8 cellular contexts compared by ENCODE assay signal in the genomic region with DNA sequence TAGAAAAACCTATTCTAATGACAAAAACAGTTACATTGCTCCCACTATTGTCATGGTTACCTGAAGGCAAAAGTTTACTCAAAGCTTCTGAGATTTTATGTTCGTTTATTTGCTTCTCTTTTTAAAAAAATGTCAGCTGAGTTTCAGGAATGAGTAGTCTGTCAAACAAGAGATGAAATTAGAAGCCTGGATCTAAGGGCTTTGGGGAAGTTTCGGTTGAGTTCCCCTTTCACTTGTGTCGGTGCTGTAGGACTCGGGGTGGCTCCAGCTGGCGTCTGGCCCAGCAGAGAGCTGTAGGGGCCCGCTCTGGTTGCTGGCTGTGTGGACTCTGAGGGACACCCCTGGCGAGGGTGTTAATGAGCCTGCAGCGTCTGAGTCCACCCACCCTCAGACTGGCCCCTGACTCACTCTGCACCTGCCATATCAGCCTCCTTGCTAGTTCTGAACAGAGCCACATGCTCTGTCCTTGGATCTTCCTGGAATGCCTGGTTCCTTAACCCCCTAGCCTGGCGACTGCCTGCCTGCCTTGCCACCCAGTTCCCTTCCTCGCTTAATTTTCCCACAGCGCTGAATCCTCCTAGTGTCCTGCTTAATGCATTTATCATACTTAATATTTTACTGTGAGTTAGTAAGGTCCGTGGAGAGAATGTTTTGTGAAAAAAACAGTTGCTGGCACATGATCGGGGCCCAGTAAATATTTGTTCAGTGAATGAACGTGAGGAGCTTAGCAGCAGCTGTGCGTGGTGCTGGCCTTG. TPM values are rescaled to one million over a fixed set of nuclear protein-coding genes. Genes with fewer than 3 reads are reported as not detected.
DNase-seq lines count a peak whose midpoint lies in the region; ATAC-seq and TF ChIP-seq lines count a peak whose summit lies in the region.

No MANE protein-coding gene starts in this region.

- no peak for TF ChIP-seq CTCF in HL-60 (IDR thresholded peaks at IDR 0.05; ENCODE audit: insufficient read depth, low read length)
- no peak for TF ChIP-seq CTCF in astrocyte of the cerebellum (IDR thresholded peaks at IDR 0.05; ENCODE audit: low read depth, low read length, missing control alignments)

- DNase-seq in Daoy (ENCODE audit: low read depth) = peak; percentile 30
- DNase-seq in HL-60 (ENCODE audit: low read depth in 1 of 2, low spot score in 1 of 2) = peak; percentile 65 to 82
- DNase-seq in RKO (ENCODE audit: low spot score) = peak; percentile 91
- no peak for DNase-seq in astrocyte of the cerebellum (ENCODE audit: low read depth)
- DNase-seq in sciatic nerve (ENCODE audit: low spot score) = no peak
- DNase-seq in middle frontal gyrus (ENCODE audit: extremely low spot score, low spot score) = no peak

- no peaks in the 10 kb centered on the region for H3K9me3 ChIP-seq in iPS-15b (ENCODE audit: control insufficient read depth, insufficient read depth, low read length)

- peaks cover 6% of the 10 kb centered on the region for H3K36me3 ChIP-seq in iPS-15b (ENCODE audit: control insufficient read depth, insufficient read depth, low read length)

- intact Hi-C loops in sciatic nerve (cut with DNase I) = no loop called here

- peak overlapping the region; percentile 86 for H3K27ac ChIP-seq in HL-60 (replicated peaks)

- H3K9ac ChIP-seq in iPS-15b (ENCODE audit: low read depth, low read length) = no peak overlapping the region

- H3K4me1 ChIP-seq in iPS-15b (ENCODE audit: control insufficient read depth, insufficient read depth, low read length) = peaks cover 3% of the 10 kb centered on the region

- H3K4me3 ChIP-seq in HL-60 (replicated peaks; ENCODE audit: insufficient read depth, low read length) = peak overlapping the region; percentile 72
- peak overlapping the region; percentile 59 for H3K4me3 ChIP-seq in astrocyte of the cerebellum (ENCODE audit: low read depth, low read length)
- peak overlapping the region; percentile 30 for H3K4me3 ChIP-seq in iPS-15b (ENCODE audit: low read depth, low read length)

- ATAC-seq in sciatic nerve = peak; percentile 8
- no peak for ATAC-seq in HG02759 (IDR thresholded peaks at IDR 0.05; ENCODE audit: unreplicated experiment)

- H3K27me3 ChIP-seq in HL-60 (ENCODE audit: insufficient read depth, poor library complexity, severe bottlenecking) (no peaks in the 10 kb centered on the region), iPS-15b (ENCODE audit: control insufficient read depth, insufficient read depth, low read length) (no peaks in the 10 kb centered on the region)

- in situ Hi-C loops in astrocyte of the cerebellum (cut with HindIII; ENCODE audit: low sequenced_read_pairs) = no loop called here

RNA-seq across cellular contexts. Expression of a gene that starts 1.4 kb away (rescaled TPM):
- 34.4 and 40.1 TPM in 2 replicates for total RNA-seq in Daoy (2014; rRNA removed; shearing (Covaris generic))
- total RNA-seq in sciatic nerve = 30.1 TPM

RNA-seq across cellular contexts. Expression of a gene that starts 31.2 kb away (rescaled TPM):
- total RNA-seq in Daoy (2014; rRNA removed; shearing (Covaris generic)) = 80.3 and 92.0 TPM in 2 replicates
- 69.1 TPM for total RNA-seq in sciatic nerve

RNA-seq across cellular contexts. Expression of a gene that starts 35.0 kb away (rescaled TPM):
- not detected in 2 replicates for total RNA-seq in Daoy (2014; rRNA removed; shearing (Covaris generic))
- not detected for total RNA-seq in sciatic nerve

RNA-seq across cellular contexts. Expression of a gene that starts 59.9 kb away (rescaled TPM):
- 3.1 and 6.3 TPM in 2 replicates for total RNA-seq in Daoy (2014; rRNA removed; shearing (Covaris generic))
- 50.8 TPM for total RNA-seq in sciatic nerve

Comparison
In these comparisons a context has a peak if more than half of its experiments do, and no peak if none do; other contexts are left out.
1. DNase-seq: peak in Daoy (single experiment), HL-60 (2 of 2) and RKO (single experiment); none in astrocyte of the cerebellum (single experiment), sciatic nerve (single experiment) and middle frontal gyrus (single experiment).
2. Peak in every context shown above with its lines, with median percentiles within 50 percentile points of each other: H3K4me3 ChIP-seq.